1 cellular context compared by ENCODE assay signal in the genomic region with DNA sequence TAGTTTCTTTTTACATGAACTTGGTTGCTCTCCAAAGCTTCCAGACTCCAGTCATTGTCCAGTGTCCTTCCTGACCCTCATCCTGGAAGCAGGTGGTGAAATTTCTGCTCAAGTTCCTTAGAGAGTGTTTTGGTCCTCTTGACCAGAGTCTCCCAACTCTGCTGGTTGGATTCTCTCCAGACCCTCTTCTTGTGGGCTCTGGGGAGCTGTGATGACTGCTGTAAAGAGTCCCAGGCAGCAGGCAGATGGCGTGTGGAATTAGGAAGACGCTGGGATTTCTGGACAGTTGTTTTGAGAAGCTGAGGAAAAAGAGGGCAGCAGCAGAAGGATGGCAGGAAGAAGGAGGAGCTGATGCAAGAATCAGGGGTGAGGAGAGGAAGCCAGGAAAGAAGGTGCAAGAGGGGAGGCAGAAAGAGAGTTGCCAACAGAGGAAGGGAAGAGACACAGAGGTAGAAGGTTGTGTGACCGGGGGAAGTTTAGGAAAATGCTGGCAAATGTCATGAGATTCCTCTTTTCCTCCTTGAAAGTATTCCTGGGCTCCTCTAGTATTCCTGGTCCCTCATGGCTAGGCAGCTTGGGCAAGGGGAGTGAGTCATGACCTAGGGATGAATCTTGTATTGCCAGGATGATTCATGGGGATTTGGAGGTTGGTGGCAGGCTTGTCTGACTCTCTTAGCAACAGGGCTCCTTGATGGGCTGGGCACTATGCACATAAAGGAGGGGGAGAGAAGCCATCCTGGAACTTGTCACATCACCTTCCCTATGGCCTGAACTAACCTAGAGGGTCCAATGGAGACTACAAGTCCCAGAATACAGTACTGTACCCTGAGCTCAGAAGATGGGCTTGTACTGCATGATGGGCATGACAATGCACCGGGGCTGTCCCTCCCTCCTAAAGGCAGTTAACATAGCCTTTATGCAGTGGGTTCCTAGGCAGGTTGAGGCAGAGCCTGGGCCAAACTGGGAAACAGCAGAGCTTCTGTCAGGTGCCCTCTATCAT.
TF ChIP-seq lines count a peak whose summit lies in the region.

No MANE protein-coding gene starts in this region.

TF ChIP-seq in GM23338, 12 proteins besides CTCF, POLR2A, EP300 and RAD21 (continued from another document):
- TF ChIP-seq, protein P1, sequence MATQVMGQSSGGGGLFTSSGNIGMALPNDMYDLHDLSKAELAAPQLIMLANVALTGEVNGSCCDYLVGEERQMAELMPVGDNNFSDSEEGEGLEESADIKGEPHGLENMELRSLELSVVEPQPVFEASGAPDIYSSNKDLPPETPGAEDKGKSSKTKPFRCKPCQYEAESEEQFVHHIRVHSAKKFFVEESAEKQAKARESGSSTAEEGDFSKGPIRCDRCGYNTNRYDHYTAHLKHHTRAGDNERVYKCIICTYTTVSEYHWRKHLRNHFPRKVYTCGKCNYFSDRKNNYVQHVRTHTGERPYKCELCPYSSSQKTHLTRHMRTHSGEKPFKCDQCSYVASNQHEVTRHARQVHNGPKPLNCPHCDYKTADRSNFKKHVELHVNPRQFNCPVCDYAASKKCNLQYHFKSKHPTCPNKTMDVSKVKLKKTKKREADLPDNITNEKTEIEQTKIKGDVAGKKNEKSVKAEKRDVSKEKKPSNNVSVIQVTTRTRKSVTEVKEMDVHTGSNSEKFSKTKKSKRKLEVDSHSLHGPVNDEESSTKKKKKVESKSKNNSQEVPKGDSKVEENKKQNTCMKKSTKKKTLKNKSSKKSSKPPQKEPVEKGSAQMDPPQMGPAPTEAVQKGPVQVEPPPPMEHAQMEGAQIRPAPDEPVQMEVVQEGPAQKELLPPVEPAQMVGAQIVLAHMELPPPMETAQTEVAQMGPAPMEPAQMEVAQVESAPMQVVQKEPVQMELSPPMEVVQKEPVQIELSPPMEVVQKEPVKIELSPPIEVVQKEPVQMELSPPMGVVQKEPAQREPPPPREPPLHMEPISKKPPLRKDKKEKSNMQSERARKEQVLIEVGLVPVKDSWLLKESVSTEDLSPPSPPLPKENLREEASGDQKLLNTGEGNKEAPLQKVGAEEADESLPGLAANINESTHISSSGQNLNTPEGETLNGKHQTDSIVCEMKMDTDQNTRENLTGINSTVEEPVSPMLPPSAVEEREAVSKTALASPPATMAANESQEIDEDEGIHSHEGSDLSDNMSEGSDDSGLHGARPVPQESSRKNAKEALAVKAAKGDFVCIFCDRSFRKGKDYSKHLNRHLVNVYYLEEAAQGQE (IDR thresholded peaks at IDR 0.05; ENCODE audit: unreplicated experiment): no peak
- TF ChIP-seq ZNF462 (CRISPR knock-in tag; IDR thresholded peaks at IDR 0.05) (no peak), JUNB (IDR thresholded peaks at IDR 0.05; ENCODE audit: unreplicated experiment) (no peak), NANOG (IDR thresholded peaks at IDR 0.05; ENCODE audit: borderline replicate concordance) (no peak), EZH2 (IDR thresholded peaks at IDR 0.05; ENCODE audit: low read depth, unreplicated experiment) (no peak), ZNF331 (CRISPR knock-in tag; IDR thresholded peaks at IDR 0.05; ENCODE audit: low read depth) (no peak), CREB1 (CRISPR knock-in tag; IDR thresholded peaks at IDR 0.05; ENCODE audit: low read depth) (no peak), ZNF114 (CRISPR knock-in tag; IDR thresholded peaks at IDR 0.05) (no peak), EZH2phosphoT487 (IDR thresholded peaks at IDR 0.05; ENCODE audit: unreplicated experiment) (no peak), POLR2AphosphoS5 (IDR thresholded peaks at IDR 0.05; ENCODE audit: low read depth) (no peak)
- TF ChIP-seq, protein P2, sequence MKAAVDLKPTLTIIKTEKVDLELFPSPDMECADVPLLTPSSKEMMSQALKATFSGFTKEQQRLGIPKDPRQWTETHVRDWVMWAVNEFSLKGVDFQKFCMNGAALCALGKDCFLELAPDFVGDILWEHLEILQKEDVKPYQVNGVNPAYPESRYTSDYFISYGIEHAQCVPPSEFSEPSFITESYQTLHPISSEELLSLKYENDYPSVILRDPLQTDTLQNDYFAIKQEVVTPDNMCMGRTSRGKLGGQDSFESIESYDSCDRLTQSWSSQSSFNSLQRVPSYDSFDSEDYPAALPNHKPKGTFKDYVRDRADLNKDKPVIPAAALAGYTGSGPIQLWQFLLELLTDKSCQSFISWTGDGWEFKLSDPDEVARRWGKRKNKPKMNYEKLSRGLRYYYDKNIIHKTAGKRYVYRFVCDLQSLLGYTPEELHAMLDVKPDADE (IDR thresholded peaks at IDR 0.05): no peak
